ENCODE assay signal across 8 cellular contexts in genomic region chr11:74949748-74950127, GRCh38. TPM values are rescaled to one million over a fixed set of nuclear protein-coding genes. Genes with fewer than 3 reads are reported as not detected.
A peak's percentile ranks its signal among the peaks of the same experiment; 100 is the strongest.
DNase-seq lines count a peak whose midpoint lies in the region; ATAC-seq and TF ChIP-seq lines count a peak whose summit lies in the region.

No MANE protein-coding gene starts in this region.

- H3K4me3 ChIP-seq in Panc1 (ENCODE audit: low read depth in 2 of 2, low read length in 2 of 2): peak overlapping the region; percentile 95 to 98
- H3K4me3 ChIP-seq in epithelial cell of proximal tubule (ENCODE audit: low read depth, low read length): peak overlapping the region; percentile 99
- H3K4me3 ChIP-seq in osteoblast (ENCODE audit: insufficient read depth, low read length): peak overlapping the region; percentile 85

- intact Hi-C loops in Panc1 (cut with micrococcal nuclease; ENCODE audit: unreplicated experiment): no loop called here

- peaks cover 70% of the 10 kb centered on the region for H3K79me2 ChIP-seq in osteoblast (ENCODE audit: insufficient read depth, low read length)

- H3K27ac ChIP-seq in Panc1 (ENCODE audit: low read length): peak overlapping the region; percentile 97
- peak overlapping the region; percentile 96 for H3K27ac ChIP-seq in osteoblast (ENCODE audit: low read depth, low read length)

- CTCF ChIA-PET in Panc1 (lab: Charles Lee): no interaction called here

- in situ Hi-C loops in Panc1 (cut with HindIII; ENCODE audit: low pct_unique_long_range_greater_than_20kb, low sequenced_read_pairs): no loop called here

- BruUV-seq in Panc1 (replicated peaks; lab: Mats Ljungman, UMichigan): no TSS peak

- peaks cover 38% of the 10 kb centered on the region for H4K20me1 ChIP-seq in osteoblast (ENCODE audit: insufficient read depth, low read length)

- H3K4me2 ChIP-seq in osteoblast (ENCODE audit: insufficient read depth, low read length): peak overlapping the region; percentile 84

- no peaks in the 10 kb centered on the region for H3K27me3 ChIP-seq in Panc1 (ENCODE audit: control insufficient read depth, insufficient read depth, low read length)
- no peaks in the 10 kb centered on the region for H3K27me3 ChIP-seq in osteoblast (ENCODE audit: insufficient read depth, low read length)

- H3K36me3 ChIP-seq in Panc1 (ENCODE audit: control insufficient read depth, insufficient read depth, low read length): peaks cover 7% of the 10 kb centered on the region; the same call in 1 of the 2 replicates
- H3K36me3 ChIP-seq in osteoblast (ENCODE audit: insufficient read depth, low read length): peaks cover 5% of the 10 kb centered on the region

- TF ChIP-seq CTCF in Panc1 (IDR thresholded peaks at IDR 0.05) (no peak), epithelial cell of proximal tubule (conservative IDR thresholded peaks at IDR 0.05; ENCODE audit: low read depth, low read length) (no peak), osteoblast (IDR thresholded peaks at IDR 0.05; ENCODE audit: extremely low read depth, low read depth, low read length) (no peak)

- DNase-seq in GM03348 (ENCODE audit: low spot score) (peak; percentile 63), Panc1 (ENCODE audit: low read depth, low spot score) (no peak), epithelial cell of proximal tubule (ENCODE audit: low read depth) (no peak), osteoblast (ENCODE audit: insufficient read length, low spot score, missing footprints) (no peak), NCI-H2081 treated with DMSO at 0.1 percent for 48 hours (lab: John Stamatoyannopoulos, UW) (no peak)
- DNase-seq in activated effector memory CD4-positive, alpha-beta T cell treated with anti-CD3 and anti-CD28 coated beads, Interleukin-2, amount 50 U/mL, for 16 hours: no peak

- H3K4me1 ChIP-seq in Panc1 (ENCODE audit: control insufficient read depth, insufficient read depth, low read length) (peaks cover 14% of the 10 kb centered on the region), osteoblast (ENCODE audit: insufficient read depth, low read length) (peaks cover 18% of the 10 kb centered on the region)

- no peaks in the 10 kb centered on the region for H3K9me3 ChIP-seq in Panc1 (ENCODE audit: control insufficient read depth, insufficient read depth, low read depth, low read length)
- H3K9me3 ChIP-seq in osteoblast (ENCODE audit: low read depth, low read length): no peaks in the 10 kb centered on the region

- POLR2A ChIA-PET in Panc1 (lab: Charles Lee): no interaction called here

- peak overlapping the region; percentile 91 for H2AFZ ChIP-seq in osteoblast (ENCODE audit: low read length)

- ATAC-seq in Panc1: no peak
- no peak for ATAC-seq in HG02763 (IDR thresholded peaks at IDR 0.05; ENCODE audit: unreplicated experiment)
- no peak for ATAC-seq in HG03108 (IDR thresholded peaks at IDR 0.05; ENCODE audit: unreplicated experiment)

RNA-seq across cellular contexts. Expression of gene SPCS2, which starts 0.7 kb away (rescaled TPM):
- total RNA-seq in Panc1 (2021; ENCODE audit: unreplicated experiment) (242 TPM), epithelial cell of proximal tubule (40.1 and 42.8 TPM in 2 replicates), osteoblast (10.9 and 43.9 TPM in 2 replicates)
- 399 TPM for polyA plus RNA-seq in Panc1 (2012; ENCODE audit: insufficient read length)

RNA-seq across cellular contexts. Expression of gene XRRA1, which starts 0.8 kb away (rescaled TPM):
- total RNA-seq in Panc1 (2021; ENCODE audit: unreplicated experiment) (34.1 TPM), epithelial cell of proximal tubule (5.1 and 9.5 TPM in 2 replicates), osteoblast (8.0 and 9.8 TPM in 2 replicates)
- 24.9 TPM for polyA plus RNA-seq in Panc1 (2012; ENCODE audit: insufficient read length)

RNA-seq across cellular contexts. Expression of gene NEU3, which starts 39.0 kb away (rescaled TPM):
- total RNA-seq in Panc1 (2021; ENCODE audit: unreplicated experiment): 29.0 TPM
- polyA plus RNA-seq in Panc1 (2012; ENCODE audit: insufficient read length): 12.2 TPM
- 4.5 and 12.3 TPM in 2 replicates for total RNA-seq in epithelial cell of proximal tubule
- 6.9 and 8.3 TPM in 2 replicates for total RNA-seq in osteoblast
